ENCODE assay signal across 1 cellular context in genomic region chr20:6818033-6818808, GRCh38.
TF ChIP-seq lines count a peak whose summit lies in the region.

No MANE protein-coding gene starts in this region.

TF ChIP-seq in H1, 55 proteins besides CTCF, POLR2A, EP300 and RAD21:
- no peak for TF ChIP-seq HDAC2 (IDR thresholded peaks at IDR 0.05; ENCODE audit: borderline replicate concordance in 1 of 2, low read depth in 2 of 2, low read length in 2 of 2)
- peak; percentile 45 for TF ChIP-seq MAX (IDR thresholded peaks at IDR 0.05)
- peak; percentile 77; the same call in 1 of the 2 replicates for TF ChIP-seq TEAD4 (IDR thresholded peaks at IDR 0.05; ENCODE audit: low read depth, low read length)
- TF ChIP-seq RFX5 (IDR thresholded peaks at IDR 0.05; ENCODE audit: borderline replicate concordance, low read depth, low read length) = no peak
